ENCODE assay signal across 8 cellular contexts in genomic region chr14:50085570-50086315, GRCh38. TPM values are rescaled to one million over a fixed set of nuclear protein-coding genes. Genes with fewer than 3 reads are reported as not detected.
DNase-seq lines count a peak whose midpoint lies in the region; ATAC-seq and TF ChIP-seq lines count a peak whose summit lies in the region.

No MANE protein-coding gene starts in this region.

- H3K36me3 Mint-ChIP-seq in activated CD8-positive, alpha-beta memory T cell treated with anti-CD3 and anti-CD28 coated beads, Interleukin-2, amount 10 ng/mL, durations not matched to agents 7 days and 5 days: peaks cover 12% of the 10 kb centered on the region
- H3K36me3 Mint-ChIP-seq in T-helper 17 cell (ENCODE audit: low read depth) (peaks cover 2% of the 10 kb centered on the region), mesothelial cell of epicardium (no peaks in the 10 kb centered on the region)

- peak overlapping the region; percentile 52 for H3K4me3 Mint-ChIP-seq in activated CD8-positive, alpha-beta memory T cell treated with anti-CD3 and anti-CD28 coated beads, Interleukin-2, amount 10 ng/mL, durations not matched to agents 7 days and 5 days
- H3K4me3 Mint-ChIP-seq in T-helper 17 cell (peak overlapping the region; percentile 80), mesothelial cell of epicardium (no peak overlapping the region)

- no peaks in the 10 kb centered on the region for H3K9me3 ChIP-seq in T-helper 17 cell (ENCODE audit: control insufficient read depth, low read length, poor library complexity, severe bottlenecking)

- no peaks in the 10 kb centered on the region for H3K27me3 Mint-ChIP-seq in activated CD8-positive, alpha-beta memory T cell treated with anti-CD3 and anti-CD28 coated beads, Interleukin-2, amount 10 ng/mL, durations not matched to agents 7 days and 5 days
- H3K27me3 Mint-ChIP-seq in T-helper 17 cell (no peaks in the 10 kb centered on the region), mesothelial cell of epicardium (ENCODE audit: low read depth) (no peaks in the 10 kb centered on the region)

- peak overlapping the region; percentile 95 for H3K27ac Mint-ChIP-seq in activated CD8-positive, alpha-beta memory T cell treated with anti-CD3 and anti-CD28 coated beads, Interleukin-2, amount 10 ng/mL, durations not matched to agents 7 days and 5 days
- H3K27ac Mint-ChIP-seq in T-helper 17 cell: peak overlapping the region; percentile 100
- H3K27ac Mint-ChIP-seq in mesothelial cell of epicardium: no peak overlapping the region

- H3K4me1 Mint-ChIP-seq in activated CD8-positive, alpha-beta memory T cell treated with anti-CD3 and anti-CD28 coated beads, Interleukin-2, amount 10 ng/mL, durations not matched to agents 7 days and 5 days: peaks cover 91% of the 10 kb centered on the region
- H3K4me1 Mint-ChIP-seq in T-helper 17 cell (peaks cover 58% of the 10 kb centered on the region), mesothelial cell of epicardium (peaks cover 19% of the 10 kb centered on the region)

- DNase-seq in activated CD8-positive, alpha-beta memory T cell treated with anti-CD3 and anti-CD28 coated beads, Interleukin-2, amount 10 ng/mL, durations not matched to agents 7 days and 5 days: peak; percentile 56
- no peak for DNase-seq in activated CD8-positive, alpha-beta memory T cell treated with anti-CD3 and anti-CD28 coated beads, Interleukin-2, amount 50 U/mL, for 4 hours
- DNase-seq in T-helper 17 cell (no peak), middle frontal gyrus (ENCODE audit: extremely low spot score, low spot score) (peak; percentile 42), NCI-H128 (lab: John Stamatoyannopoulos, UW; ENCODE audit: unreplicated experiment) (no peak), dermis blood vessel endothelial cell (no peak), mesothelial cell of epicardium (ENCODE audit: low spot score in 2 of 2, unreplicated experiment in 2 of 2) (no peak)

- CTCF ChIA-PET in activated CD8-positive, alpha-beta memory T cell treated with anti-CD3 and anti-CD28 coated beads, Interleukin-2, amount 10 ng/mL, durations not matched to agents 7 days and 5 days (lab: Charles Lee): interaction anchor here (0.8 to 5.2 kb wide), 13 partner anchors 10 to 234 kb away, joined by 3 to 30 read pairs (median 5); partner anchors contain the start of gene NEMF

- H3K9me3 Mint-ChIP-seq in activated CD8-positive, alpha-beta memory T cell treated with anti-CD3 and anti-CD28 coated beads, Interleukin-2, amount 10 ng/mL, durations not matched to agents 7 days and 5 days (ENCODE audit: low read depth): no peaks in the 10 kb centered on the region
- no peaks in the 10 kb centered on the region for H3K9me3 Mint-ChIP-seq in mesothelial cell of epicardium

- ATAC-seq in activated CD8-positive, alpha-beta memory T cell treated with anti-CD3 and anti-CD28 coated beads, Interleukin-2, amount 10 ng/mL, durations not matched to agents 7 days and 5 days: no peak
- ATAC-seq in HG02884 (IDR thresholded peaks at IDR 0.05; ENCODE audit: unreplicated experiment): peak; percentile 37
- no peak for ATAC-seq in T-helper 17 cell

- TF ChIP-seq CTCF in mesothelial cell of epicardium (IDR thresholded peaks at IDR 0.05; ENCODE audit: unreplicated experiment): no peak

RNA-seq across cellular contexts. Expression of gene VCPKMT, which starts 30.6 kb away (rescaled TPM):
- total RNA-seq in activated CD8-positive, alpha-beta memory T cell treated with anti-CD3 and anti-CD28 coated beads, Interleukin-2, amount 10 ng/mL, durations not matched to agents 7 days and 5 days: 10 to 100 TPM; 12.0 to 14.5 TPM
- total RNA-seq in T-helper 17 cell (10 to 100 TPM; 24.5 to 26.3 TPM), dermis blood vessel endothelial cell (4.2 and 5.3 TPM in 2 replicates), mesothelial cell of epicardium (12.9 to 15.6 TPM (median 14.0 TPM) in 3 replicates)

Comparison
In these comparisons a context has a peak if more than half of its experiments do, and no peak if none do; other contexts are left out.
1. DNase-seq: peak in activated CD8-positive, alpha-beta memory T cell treated with anti-CD3 and anti-CD28 coated beads, Interleukin-2, amount 10 ng/mL, durations not matched to agents 7 days and 5 days (single experiment) and middle frontal gyrus (single experiment); none in activated CD8-positive, alpha-beta memory T cell treated with anti-CD3 and anti-CD28 coated beads, Interleukin-2, amount 50 U/mL, for 4 hours (single experiment), T-helper 17 cell (0 of 3), NCI-H128 (single experiment), dermis blood vessel endothelial cell (single experiment) and mesothelial cell of epicardium (0 of 2).